ENCODE assay signal across 2 cellular contexts in the genomic region with DNA sequence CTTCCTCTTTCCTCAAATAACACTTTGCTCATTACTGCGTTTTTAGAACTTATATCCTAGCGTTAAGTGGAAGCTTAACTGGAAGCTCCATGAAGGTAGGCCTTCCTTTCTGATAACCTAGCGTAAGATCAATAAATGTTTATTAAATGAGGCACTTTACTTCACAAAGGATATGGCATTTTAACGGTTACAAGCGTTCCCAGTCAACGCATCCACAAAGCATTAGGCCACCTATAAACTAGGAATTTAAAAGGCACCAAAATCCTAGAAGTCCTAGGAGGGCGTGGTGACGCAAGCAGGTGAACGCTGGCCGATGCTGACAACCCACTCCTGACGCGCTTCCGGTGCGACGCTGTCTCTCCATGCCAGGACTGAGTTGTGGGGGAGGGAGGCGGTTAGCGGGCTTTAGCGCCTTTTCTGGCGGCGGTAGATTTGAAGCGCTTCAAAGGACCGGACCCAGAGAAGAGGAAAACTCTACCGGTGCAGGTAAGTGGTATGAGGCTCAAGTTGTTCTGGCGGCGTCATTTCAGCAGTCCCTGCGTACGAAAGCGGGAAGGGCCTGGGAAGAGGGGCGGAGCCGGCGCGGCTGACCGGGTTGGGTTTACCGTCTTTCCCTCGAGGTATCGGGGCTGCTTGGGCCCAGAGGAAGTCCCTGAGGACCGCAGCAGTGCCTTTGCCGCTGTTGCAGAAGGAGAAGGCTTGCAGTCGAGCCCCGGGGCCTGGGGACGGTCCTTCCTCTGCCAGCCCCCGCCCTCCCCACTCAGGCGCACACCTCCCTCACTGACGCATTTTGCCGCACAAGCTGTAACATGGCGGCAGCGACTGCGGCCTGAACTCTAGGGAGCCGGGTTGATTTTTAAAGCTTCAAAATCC.
TF ChIP-seq lines count a peak whose summit lies in the region.

TSS of gene PPIG (plus strand) at position 347 of the 873 bp plus-strand sequence. CDS start 19,691 bp downstream, outside the sequence.

TF ChIP-seq in IMR-90, 13 proteins besides CTCF, POLR2A, EP300 and RAD21 (continued from another document):
- TF ChIP-seq, protein P1, sequence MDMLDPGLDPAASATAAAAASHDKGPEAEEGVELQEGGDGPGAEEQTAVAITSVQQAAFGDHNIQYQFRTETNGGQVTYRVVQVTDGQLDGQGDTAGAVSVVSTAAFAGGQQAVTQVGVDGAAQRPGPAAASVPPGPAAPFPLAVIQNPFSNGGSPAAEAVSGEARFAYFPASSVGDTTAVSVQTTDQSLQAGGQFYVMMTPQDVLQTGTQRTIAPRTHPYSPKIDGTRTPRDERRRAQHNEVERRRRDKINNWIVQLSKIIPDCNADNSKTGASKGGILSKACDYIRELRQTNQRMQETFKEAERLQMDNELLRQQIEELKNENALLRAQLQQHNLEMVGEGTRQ (IDR thresholded peaks at IDR 0.05; ENCODE audit: low read depth, low read length), result no peak
- no peak for TF ChIP-seq MAFK (IDR thresholded peaks at IDR 0.05; ENCODE audit: low read depth, low read length)
- no peak for TF ChIP-seq FOS (IDR thresholded peaks at IDR 0.05; ENCODE audit: low read depth, low read length)
- no peak for TF ChIP-seq RCOR1 (IDR thresholded peaks at IDR 0.05; ENCODE audit: insufficient replicate concordance, low read length)
- no peak for TF ChIP-seq SMC3 (IDR thresholded peaks at IDR 0.05; ENCODE audit: low read depth, low read length)
- peak; percentile 92 for TF ChIP-seq CEBPB (IDR thresholded peaks at IDR 0.05; ENCODE audit: low read depth, low read length)
- 0 out of 2 replicates have a peak, but pooled peaks have one; percentile 1 for TF ChIP-seq CHD1 (IDR thresholded peaks at IDR 0.05; ENCODE audit: low read depth, low read length)
- TF ChIP-seq MAZ (IDR thresholded peaks at IDR 0.05; ENCODE audit: borderline replicate concordance, low read depth, low read length), result peak; percentile 74
- 0 out of 2 replicates have a peak, but pooled peaks have one; percentile 16 for TF ChIP-seq BHLHE40 (IDR thresholded peaks at IDR 0.05; ENCODE audit: low read depth, low read length)
- peak; percentile 15; the same call in 1 of the 2 replicates for TF ChIP-seq NFE2L2 (IDR thresholded peaks at IDR 0.05; ENCODE audit: low read depth, low read length)
- TF ChIP-seq, protein P2, sequence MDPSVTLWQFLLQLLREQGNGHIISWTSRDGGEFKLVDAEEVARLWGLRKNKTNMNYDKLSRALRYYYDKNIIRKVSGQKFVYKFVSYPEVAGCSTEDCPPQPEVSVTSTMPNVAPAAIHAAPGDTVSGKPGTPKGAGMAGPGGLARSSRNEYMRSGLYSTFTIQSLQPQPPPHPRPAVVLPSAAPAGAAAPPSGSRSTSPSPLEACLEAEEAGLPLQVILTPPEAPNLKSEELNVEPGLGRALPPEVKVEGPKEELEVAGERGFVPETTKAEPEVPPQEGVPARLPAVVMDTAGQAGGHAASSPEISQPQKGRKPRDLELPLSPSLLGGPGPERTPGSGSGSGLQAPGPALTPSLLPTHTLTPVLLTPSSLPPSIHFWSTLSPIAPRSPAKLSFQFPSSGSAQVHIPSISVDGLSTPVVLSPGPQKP (IDR thresholded peaks at IDR 0.05; ENCODE audit: borderline replicate concordance, low read depth, low read length), result 0 out of 2 replicates have a peak, but pooled peaks have one; percentile 56

TF ChIP-seq in PFSK-1, 5 proteins besides CTCF, POLR2A, EP300 and RAD21 (continued from another document):
- TF ChIP-seq REST (IDR thresholded peaks at IDR 0.05; ENCODE audit: insufficient read depth in 1 of 2, low read depth in 2 of 2, low read length in 2 of 2), result no peak
- TF ChIP-seq SIN3A (IDR thresholded peaks at IDR 0.05; ENCODE audit: borderline replicate concordance, insufficient read depth, low read length), result 0 out of 2 replicates have a peak, but pooled peaks have one; percentile 34
